1 cellular context compared by ENCODE assay signal in the genomic region with DNA sequence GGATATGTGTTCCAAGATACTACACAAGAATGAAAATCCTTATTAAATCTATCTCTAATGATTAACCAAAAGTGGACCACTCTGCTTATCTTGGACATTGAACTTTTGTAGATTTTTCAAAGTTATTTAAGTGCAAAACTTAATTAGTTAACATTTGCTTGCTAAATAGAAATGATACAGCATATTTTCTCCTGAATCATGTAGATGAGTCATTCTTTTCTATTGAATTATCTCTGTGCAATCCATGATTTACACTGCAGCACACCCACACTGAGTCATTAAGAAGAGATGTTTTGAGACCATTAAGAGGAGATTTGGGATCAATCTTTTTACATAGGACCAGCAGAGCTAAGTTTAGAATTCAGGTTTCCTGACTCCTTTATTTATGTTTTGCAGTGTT.
A peak's percentile ranks its signal among the peaks of the same experiment; 100 is the strongest.
TF ChIP-seq lines count a peak whose summit lies in the region.

No MANE protein-coding gene starts in this region.

TF ChIP-seq in K562, 482 proteins besides CTCF, POLR2A, EP300 and RAD21 (continued from another document):
- peak; percentile 78 for TF ChIP-seq ARID1B (IDR thresholded peaks at IDR 0.05)
- no peak for TF ChIP-seq ARHGAP35 (IDR thresholded peaks at IDR 0.05; ENCODE audit: partially characterized antibody)
- TF ChIP-seq ZBTB17 (CRISPR knock-in tag; IDR thresholded peaks at IDR 0.05), result no peak
- no peak for TF ChIP-seq ZNF174 (CRISPR knock-in tag; IDR thresholded peaks at IDR 0.05)
- no peak for TF ChIP-seq SP2 (IDR thresholded peaks at IDR 0.05; ENCODE audit: extremely low read depth, low read depth, low read length, poor library complexity, severe bottlenecking)
- no peak for TF ChIP-seq DIDO1 (tag; IDR thresholded peaks at IDR 0.05; ENCODE audit: low read depth)
- peak in 1 of 2 experiments; percentile 83; a peak in 1 of 4 replicates for TF ChIP-seq RCOR1 (IDR thresholded peaks at IDR 0.05; ENCODE audit: borderline replicate concordance in 1 of 2, low read depth in 2 of 2, low read length in 2 of 2)
- TF ChIP-seq TAL1 (IDR thresholded peaks at IDR 0.05), result no peak
- no peak for TF ChIP-seq NFE2L1 (tag; IDR thresholded peaks at IDR 0.05; ENCODE audit: borderline replicate concordance, low read depth)
- TF ChIP-seq CBFA2T2 (conservative IDR thresholded peaks at IDR 0.05), result 0 out of 2 replicates have a peak, but pooled peaks have one; percentile 5
- TF ChIP-seq ZC3H4 (CRISPR knock-in tag; IDR thresholded peaks at IDR 0.05; ENCODE audit: borderline replicate concordance), result no peak
- TF ChIP-seq FOXK1 (CRISPR knock-in tag; IDR thresholded peaks at IDR 0.05; ENCODE audit: borderline replicate concordance), result no peak
- no peak for TF ChIP-seq FOXA3 (CRISPR knock-in tag; conservative IDR thresholded peaks at IDR 0.05 in 1 of 2, IDR thresholded peaks at IDR 0.05 in 1 of 2)
- no peak for TF ChIP-seq NELFE (IDR thresholded peaks at IDR 0.05; ENCODE audit: insufficient read depth, insufficient read length)
- TF ChIP-seq ZNF77 (CRISPR knock-in tag; IDR thresholded peaks at IDR 0.05), result no peak
- TF ChIP-seq, protein P1, sequence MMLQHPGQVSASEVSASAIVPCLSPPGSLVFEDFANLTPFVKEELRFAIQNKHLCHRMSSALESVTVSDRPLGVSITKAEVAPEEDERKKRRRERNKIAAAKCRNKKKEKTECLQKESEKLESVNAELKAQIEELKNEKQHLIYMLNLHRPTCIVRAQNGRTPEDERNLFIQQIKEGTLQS (IDR thresholded peaks at IDR 0.05), result peak; percentile 96
- TF ChIP-seq, protein P1 (CRISPR knock-in tag; conservative IDR thresholded peaks at IDR 0.05), result no peak
- no peak for TF ChIP-seq CREM (IDR thresholded peaks at IDR 0.05; ENCODE audit: low read depth)
- TF ChIP-seq, protein P2, sequence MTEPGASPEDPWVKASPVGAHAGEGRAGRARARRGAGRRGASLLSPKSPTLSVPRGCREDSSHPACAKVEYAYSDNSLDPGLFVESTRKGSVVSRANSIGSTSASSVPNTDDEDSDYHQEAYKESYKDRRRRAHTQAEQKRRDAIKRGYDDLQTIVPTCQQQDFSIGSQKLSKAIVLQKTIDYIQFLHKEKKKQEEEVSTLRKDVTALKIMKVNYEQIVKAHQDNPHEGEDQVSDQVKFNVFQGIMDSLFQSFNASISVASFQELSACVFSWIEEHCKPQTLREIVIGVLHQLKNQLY (CRISPR knock-in tag; conservative IDR thresholded peaks at IDR 0.05), result no peak
- peak; percentile 43 for TF ChIP-seq FOS (IDR thresholded peaks at IDR 0.05; ENCODE audit: extremely low read depth, insufficient read length)
- TF ChIP-seq ZNF584 (CRISPR knock-in tag; IDR thresholded peaks at IDR 0.05; ENCODE audit: low read depth), result no peak
- peak; percentile 94 for TF ChIP-seq NFE2 (IDR thresholded peaks at IDR 0.05; ENCODE audit: low read depth)
- TF ChIP-seq ARNT (IDR thresholded peaks at IDR 0.05), result no peak
- no peak for TF ChIP-seq ZNF644 (tag; IDR thresholded peaks at IDR 0.05; ENCODE audit: low read depth)
- 0 out of 2 replicates have a peak, but pooled peaks have one; percentile 57 for TF ChIP-seq HDAC2 (IDR thresholded peaks at IDR 0.05)
- TF ChIP-seq MYNN (IDR thresholded peaks at IDR 0.05), result no peak
- no peak for TF ChIP-seq MYNN (CRISPR knock-in tag; IDR thresholded peaks at IDR 0.05)
- no peak for TF ChIP-seq KLF16 (IDR thresholded peaks at IDR 0.05)
- TF ChIP-seq ZNF253 (CRISPR knock-in tag; conservative IDR thresholded peaks at IDR 0.05), result no peak
- TF ChIP-seq MEIS2 (IDR thresholded peaks at IDR 0.05; ENCODE audit: partially characterized antibody), result peak; percentile 85
- TF ChIP-seq, protein P3, sequence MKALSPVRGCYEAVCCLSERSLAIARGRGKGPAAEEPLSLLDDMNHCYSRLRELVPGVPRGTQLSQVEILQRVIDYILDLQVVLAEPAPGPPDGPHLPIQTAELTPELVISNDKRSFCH (CRISPR knock-in tag; IDR thresholded peaks at IDR 0.05), result no peak
- TF ChIP-seq, protein P3 (tag; IDR thresholded peaks at IDR 0.05), result no peak
- no peak for TF ChIP-seq ETV6 (IDR thresholded peaks at IDR 0.05; ENCODE audit: borderline replicate concordance in 1 of 2, low read depth in 2 of 2, low read length in 1 of 2)
- no peak for TF ChIP-seq ETV6 (CRISPR knock-in tag; IDR thresholded peaks at IDR 0.05; ENCODE audit: borderline replicate concordance)
- TF ChIP-seq MIER1 (IDR thresholded peaks at IDR 0.05; ENCODE audit: low read depth), result no peak
- no peak for TF ChIP-seq SRF (CRISPR knock-in tag; IDR thresholded peaks at IDR 0.05)
- TF ChIP-seq FOSL1 (tag; conservative IDR thresholded peaks at IDR 0.05), result peak; percentile 98
- TF ChIP-seq ZNF785 (CRISPR knock-in tag; IDR thresholded peaks at IDR 0.05), result no peak
- no peak for TF ChIP-seq CSDE1 (IDR thresholded peaks at IDR 0.05)
- TF ChIP-seq, protein P4, sequence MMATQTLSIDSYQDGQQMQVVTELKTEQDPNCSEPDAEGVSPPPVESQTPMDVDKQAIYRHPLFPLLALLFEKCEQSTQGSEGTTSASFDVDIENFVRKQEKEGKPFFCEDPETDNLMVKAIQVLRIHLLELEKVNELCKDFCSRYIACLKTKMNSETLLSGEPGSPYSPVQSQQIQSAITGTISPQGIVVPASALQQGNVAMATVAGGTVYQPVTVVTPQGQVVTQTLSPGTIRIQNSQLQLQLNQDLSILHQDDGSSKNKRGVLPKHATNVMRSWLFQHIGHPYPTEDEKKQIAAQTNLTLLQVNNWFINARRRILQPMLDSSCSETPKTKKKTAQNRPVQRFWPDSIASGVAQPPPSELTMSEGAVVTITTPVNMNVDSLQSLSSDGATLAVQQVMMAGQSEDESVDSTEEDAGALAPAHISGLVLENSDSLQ (IDR thresholded peaks at IDR 0.05), result no peak
- 0 out of 2 replicates have a peak, but pooled peaks have one; percentile 23 for TF ChIP-seq ATF7 (IDR thresholded peaks at IDR 0.05)
- no peak for TF ChIP-seq HIVEP1 (CRISPR knock-in tag; IDR thresholded peaks at IDR 0.05)
- peak; percentile 85 for TF ChIP-seq SMARCC2 (IDR thresholded peaks at IDR 0.05; ENCODE audit: low read depth)
- TF ChIP-seq SIRT6 (IDR thresholded peaks at IDR 0.05; ENCODE audit: low read depth, low read length), result no peak
- no peak for TF ChIP-seq ZNF583 (CRISPR knock-in tag; IDR thresholded peaks at IDR 0.05)
- TF ChIP-seq GATAD2B (IDR thresholded peaks at IDR 0.05; ENCODE audit: borderline replicate concordance), result peak; percentile 21; the same call in 1 of the 2 replicates
- no peak for TF ChIP-seq TCF7 (IDR thresholded peaks at IDR 0.05; ENCODE audit: borderline replicate concordance)
- TF ChIP-seq JUN (IDR thresholded peaks at IDR 0.05; ENCODE audit: borderline replicate concordance, low read depth, low read length), result peak; percentile 85
- TF ChIP-seq JUN (CRISPR knock-in tag; IDR thresholded peaks at IDR 0.05; ENCODE audit: borderline replicate concordance), result no peak
- no peak for TF ChIP-seq COPS2 (conservative IDR thresholded peaks at IDR 0.05)
